ENCODE assay signal across 9 cellular contexts in the genomic region with DNA sequence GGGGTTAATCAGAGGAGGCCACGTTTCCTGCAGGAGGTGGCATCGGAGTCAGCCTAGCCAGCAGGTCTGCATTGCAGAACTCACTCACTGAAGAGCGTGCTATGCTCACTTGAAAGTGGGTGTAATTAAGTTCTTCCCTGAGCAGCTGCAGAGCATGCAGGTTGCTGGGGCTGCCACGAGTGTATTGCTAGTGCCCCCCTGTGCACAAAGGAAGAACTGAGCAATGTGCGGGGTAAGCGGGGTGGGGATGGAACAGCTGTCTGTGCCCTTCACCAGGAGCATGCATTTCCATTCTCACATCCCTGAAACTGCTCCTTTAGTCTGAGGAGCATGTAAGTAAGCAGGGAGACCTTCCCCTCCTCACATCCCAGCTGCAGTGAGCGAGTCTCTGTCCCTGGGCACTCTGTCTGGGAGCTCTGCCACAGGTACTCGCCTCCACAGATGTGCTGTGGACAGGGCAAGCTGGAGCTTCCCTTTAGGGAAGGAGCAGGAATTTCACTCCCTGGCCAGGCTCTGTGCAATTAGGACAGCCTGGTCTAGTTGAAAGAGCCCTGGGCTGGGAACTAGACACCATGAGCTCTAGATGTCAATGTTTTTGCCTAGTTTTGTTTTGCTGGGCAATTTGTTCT.
DNase-seq lines count a peak whose midpoint lies in the region; ATAC-seq and TF ChIP-seq lines count a peak whose summit lies in the region.
"Had no signal": no experiment of that assay in that cellular context is flagged by ENCODE, and none has a peak within 500 bp of the region (broad histone marks: within the 10 kb centered on the region; RNA-seq: fewer than 3 reads in every experiment).

No MANE protein-coding gene starts in this region.

- H3K4me1 ChIP-seq in Caco-2 (no peaks in the 10 kb centered on the region), PC-9 (replicated peaks; ENCODE audit: insufficient read depth) (no peaks in the 10 kb centered on the region), gastrocnemius medialis (no peaks in the 10 kb centered on the region)
- H3K4me1 ChIP-seq in CD8-positive, alpha-beta memory T cell (ENCODE audit: insufficient read depth, low read length) = no peaks in the 10 kb centered on the region

- H3K4me1 Mint-ChIP-seq in Caco-2 (ENCODE audit: low read depth, unreplicated experiment) = no peaks in the 10 kb centered on the region
- H3K4me1 Mint-ChIP-seq in CD8-positive, alpha-beta memory T cell = no peaks in the 10 kb centered on the region

- H3K27ac ChIP-seq in PC-9 (no peak overlapping the region), gastrocnemius medialis (no peak overlapping the region)
- no peak overlapping the region for H3K27ac ChIP-seq in CD8-positive, alpha-beta memory T cell (ENCODE audit: low read depth, low read length)
- H3K27ac ChIP-seq: epithelial cell of prostate had no signal

- intact Hi-C loops in Caco-2 (cut with micrococcal nuclease; ENCODE audit: unreplicated experiment) (no loop called here), PC-9 (cut with micrococcal nuclease; ENCODE audit: unreplicated experiment) (no loop called here), gastrocnemius medialis (cut with DNase I; ENCODE audit: low total_unique reads) (loop anchor here (5.0 kb wide), 1 partner anchor 290 kb away; no protein-coding TSS in a partner anchor)

- in situ Hi-C loops in gastrocnemius medialis (cut with MboI; ENCODE audit: low sequenced_read_pairs in 4 of 4) = no loop called here

- no peak for TF ChIP-seq POLR2A in gastrocnemius medialis (IDR thresholded peaks at IDR 0.05)

- no peaks in the 10 kb centered on the region for H3K9me2 ChIP-seq in PC-9 (ENCODE audit: insufficient read depth)

- no peak overlapping the region for H2AFZ ChIP-seq in PC-9

- no peak overlapping the region for H3K27ac Mint-ChIP-seq in Caco-2 (ENCODE audit: unreplicated experiment)
- H3K27ac Mint-ChIP-seq in CD8-positive, alpha-beta memory T cell = no peak overlapping the region

- CTCF ChIA-PET in Caco-2 (lab: Charles Lee) (interaction anchor here (1.1 kb wide), 1 partner anchor 120 kb away, joined by 3 read pairs; no protein-coding TSS in a partner anchor), PC-9 (lab: Charles Lee) (no interaction called here)
- CTCF ChIA-PET in CD8-positive, alpha-beta memory T cell (lab: Charles Lee) = no interaction called here

- H3K27me3 Mint-ChIP-seq in Caco-2 (ENCODE audit: insufficient read depth, unreplicated experiment) = peaks cover 14% of the 10 kb centered on the region
- peaks cover 4 to 6% of the 10 kb centered on the region in 2 donors for H3K27me3 Mint-ChIP-seq in CD8-positive, alpha-beta memory T cell

- no peaks in the 10 kb centered on the region for H3K79me2 ChIP-seq in PC-9 (ENCODE audit: low read depth)

- peak; percentile 28 to 37 for TF ChIP-seq CTCF in Caco-2 (IDR thresholded peaks at IDR 0.05; ENCODE audit: insufficient read depth in 1 of 2, low read depth in 1 of 2, low read length in 1 of 2, severe bottlenecking in 1 of 2, unreplicated experiment in 1 of 2)
- TF ChIP-seq CTCF in PC-9 (conservative IDR thresholded peaks at IDR 0.05) = peak; percentile 16; the same call in 1 of the 2 replicates
- TF ChIP-seq CTCF in gastrocnemius medialis (IDR thresholded peaks at IDR 0.05 in 4 of 5, conservative IDR thresholded peaks at IDR 0.05 in 1 of 5) = peak in 3 of 5 experiments; percentile 13 to 48 (median 32)

- no peaks in the 10 kb centered on the region for H4K20me1 ChIP-seq in PC-9 (ENCODE audit: insufficient read depth)

- no peak overlapping the region for H3K4me2 ChIP-seq in PC-9

- POLR2A ChIA-PET in Caco-2 (lab: Charles Lee) = no interaction called here
- POLR2A ChIA-PET in PC-9 (lab: Charles Lee; ENCODE audit: unreplicated experiment) = no interaction called here
- POLR2A ChIA-PET in CD8-positive, alpha-beta memory T cell (lab: Charles Lee) = no interaction called here

- no peaks in the 10 kb centered on the region for H3K9me3 Mint-ChIP-seq in Caco-2 (ENCODE audit: unreplicated experiment)
- H3K9me3 Mint-ChIP-seq in CD8-positive, alpha-beta memory T cell = peaks cover 0 to 6% (median 2%) of the 10 kb centered on the region in 5 donors

- BruUV-seq in Caco-2 (replicated peaks; lab: Mats Ljungman, UMichigan) = no TSS peak
- BruUV-seq in PC-9 (replicated peaks; lab: Mats Ljungman, UMichigan) = no TSS peak

- no peaks in the 10 kb centered on the region for H3K36me3 ChIP-seq in Caco-2 (ENCODE audit: control insufficient read depth, insufficient read depth, low read length)
- no peaks in the 10 kb centered on the region for H3K36me3 ChIP-seq in PC-9 (ENCODE audit: low read depth)
- H3K36me3 ChIP-seq in gastrocnemius medialis = no peaks in the 10 kb centered on the region
- H3K36me3 ChIP-seq in CD8-positive, alpha-beta memory T cell (ENCODE audit: insufficient read depth, low read length) = no peaks in the 10 kb centered on the region

- no peak overlapping the region for H3K4me3 Mint-ChIP-seq in Caco-2 (ENCODE audit: unreplicated experiment)
- no peak overlapping the region for H3K4me3 Mint-ChIP-seq in CD8-positive, alpha-beta memory T cell

- H3K27me3 ChIP-seq in Caco-2 (replicated peaks; ENCODE audit: control insufficient read depth, insufficient read depth, low read length) = no peaks in the 10 kb centered on the region
- no peaks in the 10 kb centered on the region for H3K27me3 ChIP-seq in PC-9 (ENCODE audit: insufficient read depth, low read depth)
- H3K27me3 ChIP-seq in gastrocnemius medialis = no peaks in the 10 kb centered on the region
- H3K27me3 ChIP-seq in CD8-positive, alpha-beta memory T cell (ENCODE audit: insufficient read depth, low read length, poor library complexity, severe bottlenecking) = no peaks in the 10 kb centered on the region

- H3F3A ChIP-seq in PC-9 (ENCODE audit: insufficient read depth, low read depth) = no peaks in the 10 kb centered on the region

- peak in 1 of 2 experiments; percentile 44 for DNase-seq in Caco-2
- DNase-seq in HK-2 (ENCODE audit: unreplicated experiment) = peak; percentile 1
- no peak for DNase-seq in PC-9
- DNase-seq in foreskin melanocyte = peak; percentile 21
- DNase-seq in gastrocnemius medialis = no peak
- DNase-seq in CD8-positive, alpha-beta memory T cell = no peak
- no peak for DNase-seq in AML-193 (lab: John Stamatoyannopoulos, UW)

- H3K9me3 ChIP-seq in Caco-2 (no peaks in the 10 kb centered on the region), PC-9 (ENCODE audit: insufficient read depth, low read depth) (no peaks in the 10 kb centered on the region), gastrocnemius medialis (no peaks in the 10 kb centered on the region)
- no peaks in the 10 kb centered on the region for H3K9me3 ChIP-seq in CD8-positive, alpha-beta memory T cell (ENCODE audit: low read length)

- no peaks in the 10 kb centered on the region for H3K36me3 Mint-ChIP-seq in Caco-2 (ENCODE audit: insufficient read depth, unreplicated experiment)
- H3K36me3 Mint-ChIP-seq in CD8-positive, alpha-beta memory T cell = no peaks in the 10 kb centered on the region

- H3K4me3 ChIP-seq in Caco-2 (ENCODE audit: low read depth, low read length) = no peak overlapping the region
- H3K4me3 ChIP-seq in PC-9 = no peak overlapping the region
- H3K4me3 ChIP-seq in gastrocnemius medialis = no peak overlapping the region
- no peak overlapping the region for H3K4me3 ChIP-seq in CD8-positive, alpha-beta memory T cell (ENCODE audit: low read length)

- ATAC-seq in GM19455 (IDR thresholded peaks at IDR 0.05; ENCODE audit: unreplicated experiment) (peak; percentile 85), gastrocnemius medialis (peak in 1 of 2 donors; percentile 63)

Comparison
In these comparisons a context has a peak if more than half of its experiments do, and no peak if none do; other contexts are left out.
1. DNase-seq: peak in HK-2 (single experiment) and foreskin melanocyte (single experiment); none in PC-9 (0 of 2), gastrocnemius medialis (0 of 2), CD8-positive, alpha-beta memory T cell (0 of 5) and AML-193 (0 of 2).
2. Peak in every context shown above with its lines, with median percentiles within 50 percentile points of each other: CTCF ChIP-seq.